ENCODE assay signal across 19 cellular contexts in genomic region chr4:178165909-178166308, GRCh38.
A peak's percentile ranks its signal among the peaks of the same experiment; 100 is the strongest.
DNase-seq lines count a peak whose midpoint lies in the region; ATAC-seq, FAIRE-seq and TF ChIP-seq lines count a peak whose summit lies in the region.
"Had no signal": no experiment of that assay in that cellular context is flagged by ENCODE, and none has a peak within 500 bp of the region (broad histone marks: within the 10 kb centered on the region; RNA-seq: fewer than 3 reads in every experiment).

No MANE protein-coding gene starts in this region.

- ATAC-seq in activated T-cell treated with anti-CD3 and anti-CD28 coated beads, Interleukin-2, amount 50 U/mL, for 72 hours (replicated peaks in 1 of 2), result no peak
- ATAC-seq in HG03175 (IDR thresholded peaks at IDR 0.05; ENCODE audit: unreplicated experiment), result no peak

- H3K27ac Mint-ChIP-seq in Calu3 (ENCODE audit: unreplicated experiment), result peak overlapping the region; percentile 62
- no peak overlapping the region for H3K27ac Mint-ChIP-seq in activated CD4-positive, alpha-beta T cell treated with anti-CD3 and anti-CD28 coated beads, Interleukin-2, amount 10 ng/mL, durations not matched to agents 7 days and 5 days
- H3K27ac Mint-ChIP-seq in activated T-cell treated with anti-CD3 and anti-CD28 coated beads, Interleukin-2, amount 50 U/mL, for 72 hours, result no peak overlapping the region
- H3K27ac Mint-ChIP-seq: B cell had no signal

- no peaks in the 10 kb centered on the region for H3K36me3 Mint-ChIP-seq in Calu3 (ENCODE audit: insufficient read depth, unreplicated experiment)
- H3K36me3 Mint-ChIP-seq in activated CD4-positive, alpha-beta T cell treated with anti-CD3 and anti-CD28 coated beads, Interleukin-2, amount 10 ng/mL, durations not matched to agents 7 days and 5 days (ENCODE audit: low read depth), result no peaks in the 10 kb centered on the region
- H3K36me3 Mint-ChIP-seq in activated T-cell treated with anti-CD3 and anti-CD28 coated beads, Interleukin-2, amount 50 U/mL, for 72 hours (ENCODE audit: insufficient read depth in 2 of 2), result peaks cover 1 to 2% of the 10 kb centered on the region in 2 donors

- BruUV-seq in Calu3 (replicated peaks; lab: Mats Ljungman, UMichigan), result no TSS peak

- H3K27me3 Mint-ChIP-seq in Calu3 (ENCODE audit: unreplicated experiment), result no peaks in the 10 kb centered on the region
- H3K27me3 Mint-ChIP-seq in activated CD4-positive, alpha-beta T cell treated with anti-CD3 and anti-CD28 coated beads, Interleukin-2, amount 10 ng/mL, durations not matched to agents 7 days and 5 days, result no peaks in the 10 kb centered on the region
- H3K27me3 Mint-ChIP-seq in activated T-cell treated with anti-CD3 and anti-CD28 coated beads, Interleukin-2, amount 50 U/mL, for 72 hours (ENCODE audit: low read depth), result no peaks in the 10 kb centered on the region
- H3K27me3 Mint-ChIP-seq: B cell had no signal

- CTCF ChIA-PET in Calu3 (lab: Charles Lee), result no interaction called here
- CTCF ChIA-PET in activated CD4-positive, alpha-beta T cell treated with anti-CD3 and anti-CD28 coated beads, Interleukin-2, amount 10 ng/mL, durations not matched to agents 7 days and 5 days (lab: Charles Lee), result no interaction called here

- FAIRE-seq in bronchial epithelial cell (lab: Jason Lieb, UNC), result no peak

- POLR2A ChIA-PET in activated CD4-positive, alpha-beta T cell treated with anti-CD3 and anti-CD28 coated beads, Interleukin-2, amount 10 ng/mL, durations not matched to agents 7 days and 5 days (lab: Charles Lee), result no interaction called here

- no peaks in the 10 kb centered on the region for H3K36me3 ChIP-seq in bronchial epithelial cell (ENCODE audit: control insufficient read depth, insufficient read depth, low read length)

- DNase-seq in Calu3 (no peak), NCI-H748 treated with DMSO at 0.1 percent for 48 hours (lab: John Stamatoyannopoulos, UW) (peak; percentile 33), bronchial epithelial cell (ENCODE audit: low read depth) (peak; percentile 37), left kidney (ENCODE audit: low read depth, low spot score) (peak; percentile 8), NCI-H2081 (lab: John Stamatoyannopoulos, UW) (no peak)
- DNase-seq in activated CD4-positive, alpha-beta T cell treated with anti-CD3 and anti-CD28 coated beads, Interleukin-2, amount 10 ng/mL, durations not matched to agents 7 days and 5 days, result no peak
- no peak for DNase-seq in activated T-cell treated with anti-CD3 and anti-CD28 coated beads, Interleukin-2, amount 50 U/mL, for 72 hours
- DNase-seq: 8988T, DMS 273 treated with DMSO at 0.1 percent for 48 hours, GDM1, NCI-H1417 treated with DMSO at 0.1 percent for 48 hours, NCI-H187 treated with DMSO at 0.1 percent for 48 hours, NCI-H2171, NCI-H446, NCI-H69, OCI-M1, RPMI8226 had no signal

- no peak overlapping the region for H3K4me3 ChIP-seq in bronchial epithelial cell (ENCODE audit: low read depth, low read length)

- no peak for TF ChIP-seq CTCF in Calu3 (IDR thresholded peaks at IDR 0.05; ENCODE audit: unreplicated experiment)
- no peak for TF ChIP-seq CTCF in bronchial epithelial cell (IDR thresholded peaks at IDR 0.05; ENCODE audit: insufficient read depth, low read length, severe bottlenecking)

- H3K9me3 Mint-ChIP-seq in Calu3 (ENCODE audit: low read depth, unreplicated experiment), result peaks cover 3% of the 10 kb centered on the region
- peaks cover 2% of the 10 kb centered on the region for H3K9me3 Mint-ChIP-seq in activated CD4-positive, alpha-beta T cell treated with anti-CD3 and anti-CD28 coated beads, Interleukin-2, amount 10 ng/mL, durations not matched to agents 7 days and 5 days
- H3K9me3 Mint-ChIP-seq in activated T-cell treated with anti-CD3 and anti-CD28 coated beads, Interleukin-2, amount 50 U/mL, for 72 hours, result peaks cover 4 to 9% of the 10 kb centered on the region in 2 donors

- H3K27me3 ChIP-seq in bronchial epithelial cell (ENCODE audit: control insufficient read depth, insufficient read depth, low read length), result no peaks in the 10 kb centered on the region

- intact Hi-C loops in Calu3 (cut with micrococcal nuclease; ENCODE audit: unreplicated experiment), result no loop called here

- H3K4me1 Mint-ChIP-seq in Calu3 (ENCODE audit: low read depth, unreplicated experiment), result peaks cover 13% of the 10 kb centered on the region
- no peaks in the 10 kb centered on the region for H3K4me1 Mint-ChIP-seq in activated CD4-positive, alpha-beta T cell treated with anti-CD3 and anti-CD28 coated beads, Interleukin-2, amount 10 ng/mL, durations not matched to agents 7 days and 5 days
- H3K4me1 Mint-ChIP-seq in activated T-cell treated with anti-CD3 and anti-CD28 coated beads, Interleukin-2, amount 50 U/mL, for 72 hours (ENCODE audit: low read depth), result no peaks in the 10 kb centered on the region
- H3K4me1 Mint-ChIP-seq: B cell had no signal

- H3K4me3 Mint-ChIP-seq in Calu3 (ENCODE audit: low read depth, unreplicated experiment), result peak overlapping the region; percentile 61
- H3K4me3 Mint-ChIP-seq in activated CD4-positive, alpha-beta T cell treated with anti-CD3 and anti-CD28 coated beads, Interleukin-2, amount 10 ng/mL, durations not matched to agents 7 days and 5 days, result no peak overlapping the region
- H3K4me3 Mint-ChIP-seq in activated T-cell treated with anti-CD3 and anti-CD28 coated beads, Interleukin-2, amount 50 U/mL, for 72 hours, result no peak overlapping the region
- H3K4me3 Mint-ChIP-seq: B cell had no signal

Comparison
In these comparisons a context has a peak if more than half of its experiments do, and no peak if none do; other contexts are left out.
1. DNase-seq: peak in NCI-H748 treated with DMSO at 0.1 percent for 48 hours (single experiment), bronchial epithelial cell (single experiment) and left kidney (single experiment); none in Calu3 (single experiment), activated CD4-positive, alpha-beta T cell treated with anti-CD3 and anti-CD28 coated beads, Interleukin-2, amount 10 ng/mL, durations not matched to agents 7 days and 5 days (single experiment), NCI-H2081 (0 of 2) and activated T-cell treated with anti-CD3 and anti-CD28 coated beads, Interleukin-2, amount 50 U/mL, for 72 hours (0 of 2).